In genomic region chr1:119595606-119596005, GRCh38 we compare ENCODE assay signal across 17 cellular contexts.
"Had no signal": no experiment of that assay in that cellular context is flagged by ENCODE, and none has a peak within 500 bp of the region (broad histone marks: within the 10 kb centered on the region; RNA-seq: fewer than 3 reads in every experiment).

No MANE protein-coding gene starts in this region.

- DNase-seq: cerebellar nuclear complex; effector CD4-positive, alpha-beta T cell; endodermal cell; esophagus squamous epithelium; foreskin keratinocyte; heart left ventricle; left colon; ovary; right lobe of liver; spleen; stimulated activated CD4-positive, alpha-beta T cell treated with anti-CD3 and anti-CD28 coated beads, Interleukin-15, amount 100 ng/mL, for 24 hours; stimulated activated CD4-positive, alpha-beta T cell treated with anti-CD3 and anti-CD28 coated beads, Interleukin-1b, Interleukin-23, amount 100 ng/mL, for 48 hours; stimulated activated CD4-positive, alpha-beta T cell treated with anti-CD3 and anti-CD28 coated beads, Interleukin-4, amount 100 ng/mL, for 24 hours had no signal

- ATAC-seq: foreskin keratinocyte; heart left ventricle; left colon; natural killer cell treated with Interleukin-12 subunit alpha and Interleukin-12 subunit beta and Interleukin-15 and Interleukin-18, amount 100 ng/mL, for 72 hours; right lobe of liver; stimulated activated memory B cell treated with anti-CD40 and anti-IgM and Interleukin-4, amounts not matched to agents 10 μg/mL and 1 μg/mL and 100 μg/mL, for 72 hours had no signal

- H3K27ac ChIP-seq: cardiac muscle cell, esophagus squamous epithelium, foreskin keratinocyte, heart left ventricle, neural progenitor cell, ovary, right lobe of liver, spleen had no signal
